In genomic region chr7:150324366-150324961, GRCh38 we compare ENCODE assay signal across 9 cellular contexts. TPM values are rescaled to one million over a fixed set of nuclear protein-coding genes. Genes with fewer than 3 reads are reported as not detected.
DNase-seq lines count a peak whose midpoint lies in the region; TF ChIP-seq lines count a peak whose summit lies in the region.
"Had no signal": no experiment of that assay in that cellular context is flagged by ENCODE, and none has a peak within 500 bp of the region (broad histone marks: within the 10 kb centered on the region; RNA-seq: fewer than 3 reads in every experiment).

No MANE protein-coding gene starts in this region.

- H3K27ac ChIP-seq in Peyer's patch (peak overlapping the region; percentile 56 to 93 (median 88)), esophagus squamous epithelium (peak overlapping the region; percentile 79 to 98 (median 95)), rectal smooth muscle tissue (ENCODE audit: low read depth, low read length) (peak overlapping the region; percentile 75)
- H3K27ac ChIP-seq: A549 had no signal

- H3K36me3 ChIP-seq in Peyer's patch (peaks cover 0 to 10% (median 0%) of the 10 kb centered on the region in 3 donors), esophagus squamous epithelium (peaks cover 0 to 38% (median 4%) of the 10 kb centered on the region in 3 donors), rectal smooth muscle tissue (ENCODE audit: control insufficient read depth, insufficient read depth, low read length) (peaks cover 5% of the 10 kb centered on the region)

- 36 to 46% methylated on average over 10 to 12 of the region's 12 CpGs for WGBS in esophagus squamous epithelium, 2 donors

- DNase-seq in DMS53 (lab: John Stamatoyannopoulos, UW) (peak; percentile 43), DMS53 treated with DMSO at 0.1 percent for 48 hours (lab: John Stamatoyannopoulos, UW; ENCODE audit: unreplicated experiment) (no peak), Peyer's patch (no peak), esophagus squamous epithelium (lab: John Stamatoyannopoulos, UW) (no peak), hypothalamus (lab: John Stamatoyannopoulos, UW) (no peak), AG08395 (ENCODE audit: low spot score) (no peak), NCI-H524 treated with DMSO at 0.1 percent for 48 hours (lab: John Stamatoyannopoulos, UW) (no peak)

- TF ChIP-seq CTCF in Peyer's patch (IDR thresholded peaks at IDR 0.05) (no peak), esophagus squamous epithelium (IDR thresholded peaks at IDR 0.05) (no peak)

- H3K9me3 ChIP-seq in Peyer's patch (no peaks in the 10 kb centered on the region), esophagus squamous epithelium (no peaks in the 10 kb centered on the region)
- H3K9me3 ChIP-seq: A549 had no signal

- H3K4me3 ChIP-seq in Peyer's patch: peak overlapping the region in 3 of 4 donors; percentile 62 to 89 (median 84)
- peak overlapping the region; percentile 65 to 88 (median 79) for H3K4me3 ChIP-seq in esophagus squamous epithelium
- peak overlapping the region; percentile 92 for H3K4me3 ChIP-seq in rectal smooth muscle tissue (ENCODE audit: low read length)
- H3K4me3 ChIP-seq: A549 had no signal

- H3K9ac ChIP-seq in rectal smooth muscle tissue (ENCODE audit: low read length): no peak overlapping the region

- peaks cover 0 to 27% (median 8%) of the 10 kb centered on the region in 4 donors for H3K4me1 ChIP-seq in Peyer's patch
- peaks cover 17 to 67% (median 24%) of the 10 kb centered on the region in 3 donors for H3K4me1 ChIP-seq in esophagus squamous epithelium
- peaks cover 3% of the 10 kb centered on the region for H3K4me1 ChIP-seq in rectal smooth muscle tissue (ENCODE audit: control insufficient read depth, insufficient read depth, low read length)
- H3K4me1 ChIP-seq: A549 had no signal

- TF ChIP-seq POLR2A in Peyer's patch (IDR thresholded peaks at IDR 0.05) (no peak), esophagus squamous epithelium (IDR thresholded peaks at IDR 0.05) (no peak)

- intact Hi-C loops in esophagus squamous epithelium (cut with DNase I): no loop called here

- H3K27me3 ChIP-seq in Peyer's patch: no peaks in the 10 kb centered on the region
- H3K27me3 ChIP-seq in esophagus squamous epithelium: peaks cover 0 to 7% (median 0%) of the 10 kb centered on the region in 4 donors
- H3K27me3 ChIP-seq in rectal smooth muscle tissue (ENCODE audit: control insufficient read depth, insufficient read depth, low read length): no peaks in the 10 kb centered on the region

RNA-seq across cellular contexts. Expression of gene ACTR3C, which starts 1.1 kb away (rescaled TPM):
- total RNA-seq in Peyer's patch (10 to 100 TPM; 34.5 to 70.4 (median 56.8) TPM), esophagus squamous epithelium (10 to 100 TPM in 3 of 4 donors, 1 to 10 TPM in 1; 8.3 to 25.6 (median 17.4) TPM)

RNA-seq across cellular contexts. Expression of gene LRRC61, which starts 1.3 kb away (rescaled TPM):
- 10 to 100 TPM; 19.3 to 22.1 (median 20.0) TPM for total RNA-seq in Peyer's patch
- 10 to 100 TPM; 12.1 to 24.5 (median 14.5) TPM for total RNA-seq in esophagus squamous epithelium

RNA-seq across cellular contexts. Expression of gene RARRES2, which starts 17.0 kb away (rescaled TPM):
- total RNA-seq in Peyer's patch: 10 to 100 TPM; 21.5 to 99.9 (median 27.1) TPM
- total RNA-seq in esophagus squamous epithelium: 100 to 1,000 TPM in 1 of 4 donors, 10 to 100 TPM in 1, 1 to 10 TPM in 2; 1.1 to 111 (median 14.9) TPM

RNA-seq across cellular contexts. Expression of gene REPIN1, which starts 44.2 kb away (rescaled TPM):
- total RNA-seq in Peyer's patch: 100 to 1,000 TPM; 138 to 209 (median 159) TPM
- 10 to 100 TPM; 42.8 to 75.7 (median 63.2) TPM for total RNA-seq in esophagus squamous epithelium

RNA-seq across cellular contexts. Expression of gene ZNF775, which starts 54.7 kb away (rescaled TPM):
- total RNA-seq in Peyer's patch (1 to 10 TPM; 1.7 to 2.8 (median 2.5) TPM), esophagus squamous epithelium (1 to 10 TPM; 1.2 to 2.3 (median 1.8) TPM)
